In genomic region chr3:170961616-170962400, GRCh38 we compare ENCODE assay signal across 8 cellular contexts. TPM values are rescaled to one million over a fixed set of nuclear protein-coding genes. Genes with fewer than 3 reads are reported as not detected.
DNase-seq lines count a peak whose midpoint lies in the region; ATAC-seq and TF ChIP-seq lines count a peak whose summit lies in the region.

No MANE protein-coding gene starts in this region.

- H3K4me1 ChIP-seq in ACC112 (ENCODE audit: control insufficient read depth, insufficient read depth, low read length, unreplicated experiment), result peaks cover 5% of the 10 kb centered on the region
- no peaks in the 10 kb centered on the region for H3K4me1 ChIP-seq in colonic mucosa
- H3K4me1 ChIP-seq in effector memory CD4-positive, alpha-beta T cell (ENCODE audit: control insufficient read depth, insufficient read depth, low read length, poor library complexity, severe bottlenecking), result no peaks in the 10 kb centered on the region

- no peaks in the 10 kb centered on the region for H3K9me3 ChIP-seq in colonic mucosa
- no peaks in the 10 kb centered on the region for H3K9me3 ChIP-seq in effector memory CD4-positive, alpha-beta T cell (ENCODE audit: control insufficient read depth, low read length)

- no peak overlapping the region for H3K4me3 ChIP-seq in ACC112 (ENCODE audit: low read depth, low read length)
- H3K4me3 ChIP-seq in GM12865 (ENCODE audit: low read depth, low read length), result no peak overlapping the region
- H3K4me3 ChIP-seq in colonic mucosa, result no peak overlapping the region
- H3K4me3 ChIP-seq in effector memory CD4-positive, alpha-beta T cell (ENCODE audit: insufficient read depth, low read depth, low read length, poor library complexity, severe bottlenecking), result no peak overlapping the region

- no peaks in the 10 kb centered on the region for H3K36me3 ChIP-seq in ACC112 (ENCODE audit: insufficient read depth, low read length)
- no peaks in the 10 kb centered on the region for H3K36me3 ChIP-seq in colonic mucosa
- no peaks in the 10 kb centered on the region for H3K36me3 ChIP-seq in effector memory CD4-positive, alpha-beta T cell (ENCODE audit: control insufficient read depth, insufficient read depth, low read length)

- DNase-seq in GM12865 (ENCODE audit: low read depth) (peak; percentile 30), NCI-H69 (lab: John Stamatoyannopoulos, UW) (peak; percentile 43), colonic mucosa (peak; percentile 27), middle frontal gyrus (ENCODE audit: extremely low spot score, low spot score) (peak; percentile 63), 8988T (no peak)
- no peak for DNase-seq in effector memory CD4-positive, alpha-beta T cell

- TF ChIP-seq CTCF in GM12865 (IDR thresholded peaks at IDR 0.05; ENCODE audit: insufficient read depth, low read depth, low read length, missing control alignments) (peak; percentile 30), colonic mucosa (IDR thresholded peaks at IDR 0.05) (peak; percentile 41)

- peak overlapping the region; percentile 15 for H2AFZ ChIP-seq in ACC112 (ENCODE audit: low read length, unreplicated experiment)

- no peaks in the 10 kb centered on the region for H3K79me2 ChIP-seq in ACC112 (ENCODE audit: control insufficient read depth, insufficient read depth, low read length, unreplicated experiment)

- ATAC-seq in GM21723 (IDR thresholded peaks at IDR 0.05; ENCODE audit: unreplicated experiment), result no peak

- H3K27me3 ChIP-seq in ACC112 (ENCODE audit: insufficient read depth, low read length) (no peaks in the 10 kb centered on the region), colonic mucosa (no peaks in the 10 kb centered on the region)
- H3K27me3 ChIP-seq in effector memory CD4-positive, alpha-beta T cell (replicated peaks; ENCODE audit: control insufficient read depth, insufficient read depth, low read length, poor library complexity, severe bottlenecking), result no peaks in the 10 kb centered on the region

- H3K27ac ChIP-seq in ACC112 (ENCODE audit: low read depth, low read length), result no peak overlapping the region
- H3K27ac ChIP-seq in colonic mucosa, result no peak overlapping the region
- no peak overlapping the region for H3K27ac ChIP-seq in effector memory CD4-positive, alpha-beta T cell (ENCODE audit: insufficient read depth, low read length, poor library complexity, severe bottlenecking)

- intact Hi-C loops in colonic mucosa (cut with DNase I), result loop anchor here (5.0 kb wide), 2 partner anchors 220 to 605 kb away; no protein-coding TSS in a partner anchor

- no peak overlapping the region for H3K9ac ChIP-seq in colonic mucosa (ENCODE audit: low read depth in 2 of 2, low read length in 2 of 2)

RNA-seq across cellular contexts. Expression of gene EIF5A2, which starts 53.4 kb away (rescaled TPM):
- 1 to 10 TPM; 6.1 to 9.6 TPM for total RNA-seq in colonic mucosa

Comparison
In these comparisons a context has a peak if more than half of its experiments do, and no peak if none do; other contexts are left out.
1. DNase-seq: peak in GM12865 (single experiment), NCI-H69 (single experiment), colonic mucosa (single experiment) and middle frontal gyrus (single experiment); none in 8988T (single experiment) and effector memory CD4-positive, alpha-beta T cell (0 of 3).